In genomic region chr3:87041191-87041590, GRCh38 we compare ENCODE assay signal across 17 cellular contexts. TPM values are rescaled to one million over a fixed set of nuclear protein-coding genes. Genes with fewer than 3 reads are reported as not detected.
DNase-seq lines count a peak whose midpoint lies in the region; TF ChIP-seq lines count a peak whose summit lies in the region.
"Had no signal": no experiment of that assay in that cellular context is flagged by ENCODE, and none has a peak within 500 bp of the region (broad histone marks: within the 10 kb centered on the region; RNA-seq: fewer than 3 reads in every experiment).

No MANE protein-coding gene starts in this region.

- peak; percentile 53 for TF ChIP-seq CTCF in C4-2B (conservative IDR thresholded peaks at IDR 0.05)
- TF ChIP-seq CTCF in LNCAP (IDR thresholded peaks at IDR 0.05): peak; percentile 54; the same call in 1 of the 2 replicates

- no peaks in the 10 kb centered on the region for H3K27me3 ChIP-seq in H7 (ENCODE audit: control insufficient read depth, insufficient read depth, low read length)
- H3K27me3 ChIP-seq: BE2C had no signal

- H3K4me3 ChIP-seq in H7 (ENCODE audit: insufficient read depth, low read depth, low read length): no peak overlapping the region
- H3K4me3 ChIP-seq: HAP-1, K562 had no signal

- peak; percentile 53 for DNase-seq in NCI-H526 treated with DMSO at 0.1 percent for 48 hours (lab: John Stamatoyannopoulos, UW)
- DNase-seq in SW480 (ENCODE audit: low spot score): peak; percentile 8
- DNase-seq in Ammon's horn (ENCODE audit: low spot score): no peak
- DNase-seq in H7: no peak
- DNase-seq in activated T-cell treated with anti-CD3 and anti-CD28 coated beads for 4 hours: no peak
- DNase-seq: BE2C; CD8-positive, alpha-beta T cell; COR-L47; DMS153; DND-41; GF-D8; GOT3 had no signal

- H3K27ac ChIP-seq in C4-2B: no peak overlapping the region

- no peaks in the 10 kb centered on the region for H3K36me3 ChIP-seq in H7 (replicated peaks; ENCODE audit: control insufficient read depth, insufficient read depth, low read length)
- H3K36me3 ChIP-seq: BE2C, HAP-1 had no signal

RNA-seq across cellular contexts. Expression of gene VGLL3, which starts 50.2 kb away (rescaled TPM):
- total RNA-seq in H7 (2014; rRNA removed; shearing (Covaris generic)): 1.5 and 1.8 TPM in 2 replicates
- total RNA-seq: A172; CD8-positive, alpha-beta T cell had no signal

Comparison
In these comparisons a context has a peak if more than half of its experiments do, and no peak if none do; other contexts are left out.
1. DNase-seq: peak in NCI-H526 treated with DMSO at 0.1 percent for 48 hours (single experiment) and SW480 (single experiment); none in Ammon's horn (single experiment), H7 (single experiment) and activated T-cell treated with anti-CD3 and anti-CD28 coated beads for 4 hours (single experiment).